Comparison of ENCODE assay signal across 8 cellular contexts in genomic region chr15:99249270-99249817, GRCh38. TPM values are rescaled to one million over a fixed set of nuclear protein-coding genes. Genes with fewer than 3 reads are reported as not detected.
DNase-seq lines count a peak whose midpoint lies in the region; ATAC-seq, FAIRE-seq and TF ChIP-seq lines count a peak whose summit lies in the region.

TSS of gene TTC23 (minus strand) at chr15:99249581. CDS start at chr15:99228712, 20,869 bp downstream.

- peaks cover 29% of the 10 kb centered on the region for H3K4me1 Mint-ChIP-seq in nephron progenitor cell

- H3K36me3 Mint-ChIP-seq in nephron progenitor cell (ENCODE audit: low read depth): no peaks in the 10 kb centered on the region

- ATAC-seq in GM19395 (IDR thresholded peaks at IDR 0.05; ENCODE audit: unreplicated experiment) (no peak), HG03469 (IDR thresholded peaks at IDR 0.05; ENCODE audit: unreplicated experiment) (no peak)

- peak; percentile 82 for DNase-seq in A172 (ENCODE audit: low spot score)
- DNase-seq in H54 (ENCODE audit: insufficient read length, low spot score): peak; percentile 38
- peak; percentile 77 to 89 for DNase-seq in foreskin fibroblast
- peak; percentile 6 for DNase-seq in nephron progenitor cell
- DNase-seq in activated CD4-positive, alpha-beta T cell treated with anti-CD3 and anti-CD28 coated beads, Interleukin-2, amount 50 U/mL, for 1 hour: no peak

- TF ChIP-seq CTCF in VCaP (conservative IDR thresholded peaks at IDR 0.05): no peak
- TF ChIP-seq CTCF in foreskin fibroblast (IDR thresholded peaks at IDR 0.05; ENCODE audit: low read depth, low read length): no peak
- TF ChIP-seq CTCF in nephron progenitor cell (IDR thresholded peaks at IDR 0.05): no peak

- no peaks in the 10 kb centered on the region for H3K9me3 Mint-ChIP-seq in nephron progenitor cell

- H3K27me3 Mint-ChIP-seq in nephron progenitor cell (ENCODE audit: low read depth, poor library complexity): peaks cover 9% of the 10 kb centered on the region

- peak; percentile 38 for FAIRE-seq in H54 (lab: Jason Lieb, UNC)

- H3K27ac Mint-ChIP-seq in nephron progenitor cell: peak within 1 kb of the TSS; percentile 99

- TF ChIP-seq POLR2A in H54 (IDR thresholded peaks at IDR 0.05; ENCODE audit: low read depth, low read length): peak; percentile 41

- H3K4me3 ChIP-seq in foreskin fibroblast (ENCODE audit: low read depth in 1 of 2, low read length in 2 of 2): peak within 1 kb of the TSS; percentile 87 to 94

- H3K27ac ChIP-seq in VCaP: peak within 1 kb of the TSS; percentile 83

- no peak within 1 kb of the TSS for H3K4me3 Mint-ChIP-seq in nephron progenitor cell

RNA-seq across cellular contexts. Expression of gene TTC23, which starts in this region (rescaled TPM):
- 13.5 and 15.0 TPM in 2 replicates for total RNA-seq in A172 (2014; rRNA removed; shearing (Covaris generic))
